ENCODE assay signal across 15 cellular contexts in the genomic region with DNA sequence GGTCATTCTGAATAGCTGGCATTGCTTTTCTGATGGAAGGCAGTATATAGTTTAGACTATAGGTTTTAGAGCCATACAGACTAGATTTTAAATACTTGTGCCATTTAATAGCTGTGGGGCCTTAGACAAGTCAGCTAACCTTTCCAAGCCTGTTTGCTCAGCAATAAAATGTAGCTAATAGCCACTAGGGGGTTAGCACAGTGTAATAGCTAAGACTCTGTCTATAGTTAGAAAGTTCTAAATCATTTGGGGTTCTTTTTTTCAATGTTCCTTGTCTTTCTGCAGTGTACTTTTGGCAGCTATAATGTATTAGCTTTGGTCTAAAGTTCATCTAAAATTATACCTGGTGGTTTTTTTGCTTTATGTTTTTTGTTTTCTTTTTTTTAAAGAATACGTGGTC. TPM values are rescaled to one million over a fixed set of nuclear protein-coding genes. Genes with fewer than 3 reads are reported as not detected.
A peak's percentile ranks its signal among the peaks of the same experiment; 100 is the strongest.
DNase-seq lines count a peak whose midpoint lies in the region; ATAC-seq, FAIRE-seq and TF ChIP-seq lines count a peak whose summit lies in the region.
"Had no signal": no experiment of that assay in that cellular context is flagged by ENCODE, and none has a peak within 500 bp of the region (broad histone marks: within the 10 kb centered on the region; RNA-seq: fewer than 3 reads in every experiment).

No MANE protein-coding gene starts in this region.

- no peaks in the 10 kb centered on the region for H3F3A ChIP-seq in Loucy (ENCODE audit: low read depth)

- no peaks in the 10 kb centered on the region for H3K9me2 ChIP-seq in Loucy (replicated peaks; ENCODE audit: low read depth, low read length)

- H2AFZ ChIP-seq in Loucy (ENCODE audit: low read length): no peak overlapping the region
- H2AFZ ChIP-seq in K562 (ENCODE audit: low read depth, low read length): no peak overlapping the region

- CTCF ChIA-PET in K562 (lab: Yijun Ruan, JAX; ENCODE audit: low intra/inter-chr PET ratio): no interaction called here

- H4K20me1 ChIP-seq in Loucy (ENCODE audit: insufficient read depth, low read length, poor library complexity, severe bottlenecking): no peaks in the 10 kb centered on the region
- H4K20me1 ChIP-seq in K562 (replicated peaks; ENCODE audit: control insufficient read depth, insufficient read depth, low read length): no peaks in the 10 kb centered on the region

- no peak for ATAC-seq in activated T-cell treated with anti-CD3 and anti-CD28 coated beads, Interleukin-2, amount 50 U/mL, for 72 hours (replicated peaks in 1 of 2)
- no peak for ATAC-seq in activated T-cell treated with anti-CD3 and anti-CD28 coated beads, Interleukin-2, amount 50 U/mL, for 4 hours
- peak; percentile 68 for ATAC-seq in K562
- ATAC-seq: left colon, psoas muscle had no signal

- H3K4me2 ChIP-seq in Loucy (ENCODE audit: low read depth, low read length, poor library complexity, severe bottlenecking) (no peak overlapping the region), K562 (ENCODE audit: insufficient read depth, low read length) (no peak overlapping the region)
- H3K4me2 ChIP-seq: BLaER1 treated with 17β-estradiol and CSF1 and Interleukin-3, amounts not matched to agents 10 nM and 100 nM had no signal

- H3K9ac ChIP-seq in Loucy (ENCODE audit: low read depth, low read length, poor library complexity, severe bottlenecking): no peak overlapping the region
- H3K9ac ChIP-seq in K562 (ENCODE audit: insufficient read depth in 1 of 2, low read depth in 2 of 2, low read length in 2 of 2): no peak overlapping the region
- H3K9ac ChIP-seq: BLaER1 treated with 17β-estradiol and CSF1 and Interleukin-3, amounts not matched to agents 10 nM and 100 nM had no signal

- 0 out of 2 replicates have a peak, but pooled peaks have one; percentile 16 for TF ChIP-seq POLR2A in K562 (conservative IDR thresholded peaks at IDR 0.05)

- peaks cover 6% of the 10 kb centered on the region for H3K4me1 Mint-ChIP-seq in activated T-cell treated with anti-CD3 and anti-CD28 coated beads, Interleukin-2, amount 50 U/mL, for 72 hours (ENCODE audit: low read depth)
- H3K4me1 Mint-ChIP-seq in activated T-cell treated with anti-CD3 and anti-CD28 coated beads, Interleukin-2, amount 50 U/mL, for 4 hours (ENCODE audit: low read depth): no peaks in the 10 kb centered on the region

- no peak for TF ChIP-seq RAD21 in K562 (CRISPR knock-in tag; conservative IDR thresholded peaks at IDR 0.05 in 1 of 2, IDR thresholded peaks at IDR 0.05 in 1 of 2)

- H3K9me3 ChIP-seq in Loucy (ENCODE audit: insufficient read depth, low read depth, low read length) (no peaks in the 10 kb centered on the region), K562 (replicated peaks; ENCODE audit: control insufficient read depth, insufficient read depth, low read depth, low read length) (no peaks in the 10 kb centered on the region)
- H3K9me3 ChIP-seq: BLaER1 treated with 17β-estradiol and CSF1 and Interleukin-3, amounts not matched to agents 10 nM and 100 nM; psoas muscle had no signal

- BruUV-seq in K562 (replicated peaks; lab: Mats Ljungman, UMichigan): no TSS peak

- 92% methylated on average over 1 of the region's 1 CpG for WGBS in K562 (ENCODE audit: insufficient coverage, low coverage, missing lambda C conversion rate)

- TF ChIP-seq CTCF in Loucy (conservative IDR thresholded peaks at IDR 0.05; ENCODE audit: low read length) (peak; percentile 48), K562 (IDR thresholded peaks at IDR 0.05 in 2 of 3, conservative IDR thresholded peaks at IDR 0.05 in 1 of 3; ENCODE audit: insufficient read depth in 2 of 3, low read depth in 1 of 3, low read length in 3 of 3) (peak in 2 of 3 experiments; percentile 33 to 53; a peak in 3 of 6 replicates), retinal pigment epithelial cell (conservative IDR thresholded peaks at IDR 0.05; ENCODE audit: low read depth, low read length) (peak; percentile 33)

- H3K9me3 Mint-ChIP-seq in activated T-cell treated with anti-CD3 and anti-CD28 coated beads, Interleukin-2, amount 50 U/mL, for 72 hours: no peaks in the 10 kb centered on the region
- H3K9me3 Mint-ChIP-seq in activated T-cell treated with anti-CD3 and anti-CD28 coated beads, Interleukin-2, amount 50 U/mL, for 4 hours: no peaks in the 10 kb centered on the region
- H3K9me3 Mint-ChIP-seq: activated CD4-positive, alpha-beta T cell treated with anti-CD3 and anti-CD28 coated beads, Interleukin-2, amount 10 ng/mL, durations not matched to agents 7 days and 5 days had no signal

- H3K36me3 ChIP-seq in Loucy (ENCODE audit: insufficient read depth, low read length): peaks cover 80% of the 10 kb centered on the region
- H3K36me3 ChIP-seq in K562 (ENCODE audit: control insufficient read depth, insufficient read depth, low read length): peaks cover 94% of the 10 kb centered on the region

- H3K27me3 ChIP-seq in Loucy (ENCODE audit: insufficient read depth, low read length, poor library complexity, severe bottlenecking) (no peaks in the 10 kb centered on the region), K562 (ENCODE audit: control insufficient read depth in 2 of 2, insufficient read depth in 2 of 2, low read length in 2 of 2) (no peaks in the 10 kb centered on the region)
- H3K27me3 ChIP-seq: BLaER1 treated with 17β-estradiol and CSF1 and Interleukin-3, amounts not matched to agents 10 nM and 100 nM had no signal

- POLR2A ChIA-PET in K562 (lab: Yijun Ruan, JAX): interaction anchor here (0.7 to 1.6 kb wide), 6 partner anchors 11 to 136 kb away, joined by 3 to 7 read pairs (median 4); a partner anchor contains a TSS

- H3K27me3 Mint-ChIP-seq in activated T-cell treated with anti-CD3 and anti-CD28 coated beads, Interleukin-2, amount 50 U/mL, for 72 hours (ENCODE audit: low read depth): no peaks in the 10 kb centered on the region
- no peaks in the 10 kb centered on the region for H3K27me3 Mint-ChIP-seq in activated T-cell treated with anti-CD3 and anti-CD28 coated beads, Interleukin-2, amount 50 U/mL, for 4 hours (ENCODE audit: low read depth)
- H3K27me3 Mint-ChIP-seq: activated CD4-positive, alpha-beta T cell treated with anti-CD3 and anti-CD28 coated beads, Interleukin-2, amount 10 ng/mL, durations not matched to agents 7 days and 5 days had no signal

- H3K9me1 ChIP-seq in K562 (ENCODE audit: control insufficient read depth, insufficient read depth, low read length): no peaks in the 10 kb centered on the region

- no peaks in the 10 kb centered on the region for H3K4me1 ChIP-seq in Loucy (ENCODE audit: insufficient read depth, low read length, poor library complexity, severe bottlenecking)
- no peaks in the 10 kb centered on the region for H3K4me1 ChIP-seq in K562 (replicated peaks in 1 of 2; ENCODE audit: control insufficient read depth in 2 of 2, insufficient read depth in 2 of 2, low read length in 2 of 2)
- H3K4me1 ChIP-seq: BLaER1 treated with 17β-estradiol and CSF1 and Interleukin-3, amounts not matched to agents 10 nM and 100 nM; psoas muscle had no signal

- no peak overlapping the region for H3K4me3 ChIP-seq in Loucy (ENCODE audit: low read length, poor library complexity, severe bottlenecking)
- no peak overlapping the region for H3K4me3 ChIP-seq in K562
- no peak overlapping the region for H3K4me3 ChIP-seq in retinal pigment epithelial cell (ENCODE audit: low read length)
- H3K4me3 ChIP-seq: BLaER1 treated with 17β-estradiol and CSF1 and Interleukin-3, amounts not matched to agents 10 nM and 100 nM; psoas muscle had no signal

- peaks cover 5 to 39% of the 10 kb centered on the region in 2 donors for H3K36me3 Mint-ChIP-seq in activated T-cell treated with anti-CD3 and anti-CD28 coated beads, Interleukin-2, amount 50 U/mL, for 72 hours (ENCODE audit: insufficient read depth in 2 of 2)
- H3K36me3 Mint-ChIP-seq in activated T-cell treated with anti-CD3 and anti-CD28 coated beads, Interleukin-2, amount 50 U/mL, for 4 hours (ENCODE audit: insufficient read depth): peaks cover 45% of the 10 kb centered on the region

- H3K27ac Mint-ChIP-seq in activated T-cell treated with anti-CD3 and anti-CD28 coated beads, Interleukin-2, amount 50 U/mL, for 72 hours: peak overlapping the region; percentile 54

- no peak overlapping the region for H3K4me3 Mint-ChIP-seq in activated T-cell treated with anti-CD3 and anti-CD28 coated beads, Interleukin-2, amount 50 U/mL, for 72 hours
- H3K4me3 Mint-ChIP-seq in activated T-cell treated with anti-CD3 and anti-CD28 coated beads, Interleukin-2, amount 50 U/mL, for 4 hours: no peak overlapping the region
- H3K4me3 Mint-ChIP-seq: activated CD4-positive, alpha-beta T cell treated with anti-CD3 and anti-CD28 coated beads, Interleukin-2, amount 10 ng/mL, durations not matched to agents 7 days and 5 days had no signal

- no peaks in the 10 kb centered on the region for H3K79me2 ChIP-seq in Loucy (ENCODE audit: insufficient read depth, low read length)
- peaks cover 11% of the 10 kb centered on the region; the same call in 1 of the 3 replicates for H3K79me2 ChIP-seq in K562 (ENCODE audit: control insufficient read depth, insufficient read depth, low read length)

- H3K27ac ChIP-seq in K562 (ENCODE audit: extremely low read depth, low read depth, low read length): no peak overlapping the region
- H3K27ac ChIP-seq: BLaER1 treated with 17β-estradiol and CSF1 and Interleukin-3, amounts not matched to agents 10 nM and 100 nM; psoas muscle had no signal

- FAIRE-seq in K562 (lab: Jason Lieb, UNC): no peak
- FAIRE-seq: GM18507 had no signal

- no peak for DNase-seq in activated T-cell treated with anti-CD3 and anti-CD28 coated beads, Interleukin-2, amount 50 U/mL, for 72 hours
- no peak for DNase-seq in activated T-cell treated with anti-CD3 and anti-CD28 coated beads, Interleukin-2, amount 50 U/mL, for 4 hours
- peak in 1 of 4 experiments; percentile 22 for DNase-seq in K562 (ENCODE audit: extremely low read depth in 1 of 4, low spot score in 3 of 4)
- DNase-seq in retinal pigment epithelial cell (ENCODE audit: low read depth): no peak
- no peak for DNase-seq in NCI-H1930 (lab: John Stamatoyannopoulos, UW)
- no peak for DNase-seq in cardiac septum (ENCODE audit: low spot score)
- no peak for DNase-seq in activated effector memory CD4-positive, alpha-beta T cell treated with anti-CD3 and anti-CD28 coated beads, Interleukin-2, amount 50 U/mL, for 16 hours
- DNase-seq: activated CD4-positive, alpha-beta T cell treated with anti-CD3 and anti-CD28 coated beads, Interleukin-2, amount 10 ng/mL, durations not matched to agents 7 days and 5 days; anterior cingulate cortex; left colon; NCI-H1436; psoas muscle had no signal

- intact Hi-C loops in K562 (cut with micrococcal nuclease) (no loop called here), cardiac septum (cut with DNase I) (no loop called here)

- in situ Hi-C loops in K562 (cut with MboI): no loop called here

- no peak for TF ChIP-seq EP300 in K562 (IDR thresholded peaks at IDR 0.05; ENCODE audit: low read length)

RNA-seq across cellular contexts. Expression of a gene that starts 7.5 kb away (rescaled TPM):
- total RNA-seq in activated T-cell treated with anti-CD3 and anti-CD28 coated beads, Interleukin-2, amount 50 U/mL, for 72 hours: 10 to 100 TPM; 16.3 to 17.5 TPM
- 10 to 100 TPM in 1 of 3 donors, 1 to 10 TPM in 2; 7.5 to 11.4 (median 9.3) TPM for total RNA-seq in activated T-cell treated with anti-CD3 and anti-CD28 coated beads, Interleukin-2, amount 50 U/mL, for 4 hours
- total RNA-seq in K562 (2011; cell fraction: chromatin; rRNA removed; ENCODE audit: low replicate concordance): 11.1 and 16.5 TPM in 2 replicates
- 7.5 and 8.2 TPM in 2 replicates for total RNA-seq in K562 (2011; cell fraction: nucleolus; rRNA removed)
- total RNA-seq in K562 (2011; cell fraction: nucleoplasm; rRNA removed): 8.2 and 12.1 TPM in 2 replicates
- 13.8 and 17.3 TPM in 2 replicates for total RNA-seq in K562 (2014; rRNA removed)
- total RNA-seq in K562 (2014; rRNA removed; fragmentation: Illumina TruSeq; extraction: Trizol): 18.8 and 20.1 TPM in 2 replicates
- total RNA-seq in K562 (2015; rRNA removed; fragmentation: Illumina TruSeq; extraction: Trizol): 18.7 and 19.7 TPM in 2 replicates
- total RNA-seq in K562 (2021): 13.8 and 14.8 TPM in 2 replicates
- 17.0 and 22.1 TPM in 2 replicates for polyA plus RNA-seq in K562 (2011; rRNA removed)
- 6.9 and 8.8 TPM in 2 replicates for polyA plus RNA-seq in K562 (2011; cell fraction: cytosol; rRNA removed)
- polyA plus RNA-seq in K562 (2011; cell fraction: nucleus; rRNA removed): 9.5 and 9.7 TPM in 2 replicates
- polyA plus RNA-seq in K562 (2012): 13.0 and 14.2 TPM in 2 replicates
- 19.9 and 23.2 TPM in 2 replicates for polyA plus RNA-seq in K562 (2014; fragmentation: Illumina TruSeq; extraction: Trizol)
- 1 to 10 TPM; 5.6 to 8.8 TPM for polyA plus RNA-seq in K562 (2014; fragmentation: Nextera tagmentation; extraction: Ambion mirVana)
- polyA plus RNA-seq in K562 (2014; rRNA removed): 13.9 TPM in 2 replicates
- 18.2 TPM in 2 replicates for polyA minus RNA-seq in K562 (2011; rRNA and poly(A)+ RNA removed)
- 10.7 and 11.3 TPM in 2 replicates for polyA minus RNA-seq in K562 (2011; cell fraction: cytosol; rRNA and poly(A)+ RNA removed)
- polyA minus RNA-seq in K562 (2011; cell fraction: nucleus; rRNA and poly(A)+ RNA removed): 6.1 and 8.1 TPM in 2 replicates
- 54.9 TPM for total RNA-seq in cardiac septum

RNA-seq across cellular contexts. Expression of a gene that starts 25.1 kb away (rescaled TPM):
- 100 to 1,000 TPM; 138 to 148 TPM for total RNA-seq in activated T-cell treated with anti-CD3 and anti-CD28 coated beads, Interleukin-2, amount 50 U/mL, for 72 hours
- total RNA-seq in activated T-cell treated with anti-CD3 and anti-CD28 coated beads, Interleukin-2, amount 50 U/mL, for 4 hours: 100 to 1,000 TPM; 443 to 481 (median 460) TPM
- total RNA-seq in K562 (2011; cell fraction: chromatin; rRNA removed; ENCODE audit: low replicate concordance): 24.6 and 87.4 TPM in 2 replicates
- total RNA-seq in K562 (2011; cell fraction: nucleolus; rRNA removed): 18.5 and 23.7 TPM in 2 replicates
- total RNA-seq in K562 (2011; cell fraction: nucleoplasm; rRNA removed): 44.2 and 62.0 TPM in 2 replicates
- total RNA-seq in K562 (2014; rRNA removed) (278 and 289 TPM in 2 replicates), K562 (2014; rRNA removed; fragmentation: Illumina TruSeq; extraction: Trizol) (320 and 383 TPM in 2 replicates), K562 (2015; rRNA removed; fragmentation: Illumina TruSeq; extraction: Trizol) (278 and 305 TPM in 2 replicates), K562 (2021) (250 and 281 TPM in 2 replicates), cardiac septum (31.0 TPM)
- polyA plus RNA-seq in K562 (2011; rRNA removed) (160 and 257 TPM in 2 replicates), K562 (2014; fragmentation: Illumina TruSeq; extraction: Trizol) (317 and 365 TPM in 2 replicates), K562 (2014; fragmentation: Nextera tagmentation; extraction: Ambion mirVana) (100 to 1,000 TPM; 143 to 156 TPM), K562 (2014; rRNA removed) (237 and 254 TPM in 2 replicates)
- 48.3 and 116 TPM in 2 replicates for polyA plus RNA-seq in K562 (2011; cell fraction: cytosol; rRNA removed)
- 40.3 and 53.8 TPM in 2 replicates for polyA plus RNA-seq in K562 (2011; cell fraction: nucleus; rRNA removed)
- 125 and 177 TPM in 2 replicates for polyA plus RNA-seq in K562 (2012)
- polyA minus RNA-seq in K562 (2011; rRNA and poly(A)+ RNA removed): 370 and 393 TPM in 2 replicates
- polyA minus RNA-seq in K562 (2011; cell fraction: cytosol; rRNA and poly(A)+ RNA removed): 119 and 152 TPM in 2 replicates
- 23.7 and 51.9 TPM in 2 replicates for polyA minus RNA-seq in K562 (2011; cell fraction: nucleus; rRNA and poly(A)+ RNA removed)
